13 cellular contexts compared by ENCODE assay signal in the genomic region with DNA sequence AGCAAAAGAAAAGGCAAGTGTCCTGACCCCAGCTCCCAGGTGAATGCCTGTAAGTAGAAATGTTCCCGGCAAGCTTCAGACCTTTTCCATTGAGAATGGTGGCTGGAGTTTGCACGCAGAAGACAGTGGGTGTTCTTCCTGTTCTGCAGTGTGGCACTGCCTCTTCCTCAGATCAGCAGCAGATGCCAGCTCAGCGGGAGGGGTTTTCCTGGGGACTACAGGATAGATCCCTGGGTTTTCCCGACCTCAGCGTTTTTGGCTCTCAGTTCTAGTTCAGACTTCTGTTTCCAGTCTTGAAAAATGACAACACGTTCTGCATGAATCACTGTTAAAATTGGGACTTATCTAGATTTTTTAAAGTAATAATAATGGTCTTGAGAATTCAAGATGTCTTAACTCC. TPM values are rescaled to one million over a fixed set of nuclear protein-coding genes. Genes with fewer than 3 reads are reported as not detected.
DNase-seq lines count a peak whose midpoint lies in the region; TF ChIP-seq lines count a peak whose summit lies in the region.
"Had no signal": no experiment of that assay in that cellular context is flagged by ENCODE, and none has a peak within 500 bp of the region (broad histone marks: within the 10 kb centered on the region; RNA-seq: fewer than 3 reads in every experiment).

No MANE protein-coding gene starts in this region.

- CTCF ChIA-PET in HEK293T (lab: Yijun Ruan, JAX) = no interaction called here

- POLR2A ChIA-PET in HEK293T (lab: Yijun Ruan, JAX) = no interaction called here

- H3K4me1 ChIP-seq in adrenal gland (replicated peaks in 1 of 2) = peaks cover 12 to 35% of the 10 kb centered on the region in 2 donors
- no peaks in the 10 kb centered on the region for H3K4me1 ChIP-seq in smooth muscle cell (ENCODE audit: low read depth)

- no peak for TF ChIP-seq CTCF in adrenal gland (IDR thresholded peaks at IDR 0.05)
- no peak for TF ChIP-seq CTCF in smooth muscle cell (IDR thresholded peaks at IDR 0.05; ENCODE audit: borderline replicate concordance, insufficient read depth, poor library complexity, severe bottlenecking)

- no peak for TF ChIP-seq POLR2A in adrenal gland (IDR thresholded peaks at IDR 0.05)

- intact Hi-C loops in adrenal gland (cut with DNase I) = no loop called here

- H3K36me3 ChIP-seq in MG63 = no peaks in the 10 kb centered on the region
- H3K36me3 ChIP-seq in adrenal gland (replicated peaks in 1 of 2) = no peaks in the 10 kb centered on the region
- H3K36me3 ChIP-seq in smooth muscle cell (ENCODE audit: low read depth) = no peaks in the 10 kb centered on the region

- H4K20me1 ChIP-seq in smooth muscle cell (ENCODE audit: low read depth) = no peaks in the 10 kb centered on the region

- H3F3A ChIP-seq in smooth muscle cell (ENCODE audit: low read depth) = peaks cover 2% of the 10 kb centered on the region

- H3K9ac ChIP-seq in smooth muscle cell (ENCODE audit: low read depth) = no peak overlapping the region

- DNase-seq in MG63 (peak; percentile 89), adrenal gland (peak in 5 of 7 donors; percentile 61 to 71 (median 65)), iPS-NIHi11 (ENCODE audit: low spot score) (peak; percentile 31), smooth muscle cell of the brain vasculature (ENCODE audit: low read depth, low spot score) (peak; percentile 74), DMS79 treated with DMSO at 0.1 percent for 48 hours (lab: John Stamatoyannopoulos, UW) (no peak), smooth muscle cell (lab: John Stamatoyannopoulos, UW; ENCODE audit: unreplicated experiment) (no peak), HPDE6-E6E7 (ENCODE audit: extremely low spot score) (no peak), HEK293T (ENCODE audit: extremely low spot score) (no peak)
- DNase-seq: activated CD8-positive, alpha-beta T cell treated with anti-CD3 and anti-CD28 coated beads for 36 hours; activated naive CD4-positive, alpha-beta T cell; H9; NCI-H1930; stimulated activated CD4-positive, alpha-beta T cell treated with anti-CD3 and anti-CD28 coated beads, Interleukin-4, amount 100 ng/mL, for 24 hours had no signal

- 45 to 72% (median 60%) methylated on average over 6 of the region's 6 CpGs for WGBS in adrenal gland, 4 donors
- WGBS in smooth muscle cell (ENCODE audit: low lambda C conversion rate) = 69% methylated on average over 6 of the region's 6 CpGs

- H3K9me3 ChIP-seq in MG63 = no peaks in the 10 kb centered on the region
- no peaks in the 10 kb centered on the region for H3K9me3 ChIP-seq in adrenal gland (replicated peaks in 1 of 3)
- H3K9me3 ChIP-seq in smooth muscle cell (replicated peaks; ENCODE audit: low read depth) = no peaks in the 10 kb centered on the region

- H2AFZ ChIP-seq in smooth muscle cell (ENCODE audit: low read depth) = no peak overlapping the region

- H3K79me2 ChIP-seq in smooth muscle cell (ENCODE audit: low read depth) = no peaks in the 10 kb centered on the region

- H3K4me2 ChIP-seq in smooth muscle cell = no peak overlapping the region

- peak overlapping the region in 2 of 5 donors; percentile 30 to 56 for H3K27ac ChIP-seq in adrenal gland
- no peak overlapping the region for H3K27ac ChIP-seq in smooth muscle cell (ENCODE audit: low read depth)

- H3K4me3 ChIP-seq in MG63 (no peak overlapping the region), adrenal gland (no peak overlapping the region), smooth muscle cell (no peak overlapping the region)

- H3K27me3 ChIP-seq in MG63 (no peaks in the 10 kb centered on the region), adrenal gland (no peaks in the 10 kb centered on the region), smooth muscle cell (ENCODE audit: low read depth) (no peaks in the 10 kb centered on the region)

TF ChIP-seq in HEK293T, 16 proteins besides CTCF, POLR2A, EP300 and RAD21:
- TF ChIP-seq FOXK2 (IDR thresholded peaks at IDR 0.05) (no peak), ARNT (IDR thresholded peaks at IDR 0.05) (no peak), L3MBTL2 (conservative IDR thresholded peaks at IDR 0.05) (no peak), SUZ12 (IDR thresholded peaks at IDR 0.05) (no peak), SP1 (IDR thresholded peaks at IDR 0.05) (no peak), FOXM1 (IDR thresholded peaks at IDR 0.05; ENCODE audit: borderline replicate concordance) (no peak), LEF1 (IDR thresholded peaks at IDR 0.05; ENCODE audit: borderline replicate concordance) (no peak), FOXA1 (IDR thresholded peaks at IDR 0.05) (no peak), ELF4 (IDR thresholded peaks at IDR 0.05) (no peak), BHLHE40 (IDR thresholded peaks at IDR 0.05; ENCODE audit: borderline replicate concordance) (no peak), CTBP1 (IDR thresholded peaks at IDR 0.05; ENCODE audit: borderline replicate concordance) (no peak), TARDBP (IDR thresholded peaks at IDR 0.05) (no peak), ZNF384 (IDR thresholded peaks at IDR 0.05) (no peak), NFRKB (IDR thresholded peaks at IDR 0.05) (no peak), HDGF (IDR thresholded peaks at IDR 0.05; ENCODE audit: borderline replicate concordance) (no peak)
- TF ChIP-seq, protein P1, sequence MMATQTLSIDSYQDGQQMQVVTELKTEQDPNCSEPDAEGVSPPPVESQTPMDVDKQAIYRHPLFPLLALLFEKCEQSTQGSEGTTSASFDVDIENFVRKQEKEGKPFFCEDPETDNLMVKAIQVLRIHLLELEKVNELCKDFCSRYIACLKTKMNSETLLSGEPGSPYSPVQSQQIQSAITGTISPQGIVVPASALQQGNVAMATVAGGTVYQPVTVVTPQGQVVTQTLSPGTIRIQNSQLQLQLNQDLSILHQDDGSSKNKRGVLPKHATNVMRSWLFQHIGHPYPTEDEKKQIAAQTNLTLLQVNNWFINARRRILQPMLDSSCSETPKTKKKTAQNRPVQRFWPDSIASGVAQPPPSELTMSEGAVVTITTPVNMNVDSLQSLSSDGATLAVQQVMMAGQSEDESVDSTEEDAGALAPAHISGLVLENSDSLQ (IDR thresholded peaks at IDR 0.05) = no peak

RNA-seq across cellular contexts. Expression of a gene that starts 39.2 kb away (rescaled TPM):
- total RNA-seq in MG63 (2014; rRNA removed; shearing (Covaris generic); ENCODE audit: low replicate concordance) = 0.46 TPM in 1 of 2 replicates, not detected in the other
- 1 to 10 TPM in 5 of 8 donors, under 1 TPM in 2, not detected in 1; 0.57 to 2.6 (median 1.3) TPM for total RNA-seq in adrenal gland
- 1 to 10 TPM in 2 of 3 donors, under 1 TPM in 1; 0.98 to 1.2 (median 1.1) TPM for polyA plus RNA-seq in adrenal gland
- total RNA-seq in smooth muscle cell = 21.4 and 26.8 TPM in 2 replicates
- 2.0 and 7.9 TPM in 2 replicates for polyA plus RNA-seq in smooth muscle cell

RNA-seq across cellular contexts. Expression of a gene that starts 52.6 kb away (rescaled TPM):
- total RNA-seq in MG63 (2014; rRNA removed; shearing (Covaris generic); ENCODE audit: low replicate concordance) = 2.0 and 2.4 TPM in 2 replicates
- 10 to 100 TPM; 20.9 to 75.7 (median 29.5) TPM for total RNA-seq in adrenal gland
- 10 to 100 TPM in 1 of 3 donors, 1 to 10 TPM in 2; 6.8 to 21.5 (median 8.5) TPM for polyA plus RNA-seq in adrenal gland
- 12.7 and 15.3 TPM in 2 replicates for total RNA-seq in smooth muscle cell
- 9.9 and 11.7 TPM in 2 replicates for polyA plus RNA-seq in smooth muscle cell

Comparison
In these comparisons a context has a peak if more than half of its experiments do, and no peak if none do; other contexts are left out.
1. DNase-seq: peak in MG63 (single experiment), adrenal gland (5 of 7), iPS-NIHi11 (single experiment) and smooth muscle cell of the brain vasculature (single experiment); none in DMS79 treated with DMSO at 0.1 percent for 48 hours (single experiment), smooth muscle cell (single experiment), HPDE6-E6E7 (single experiment) and HEK293T (single experiment).